In genomic region chr12:62966446-62966989, GRCh38 we compare ENCODE assay signal across 1 cellular context.
A peak's percentile ranks its signal among the peaks of the same experiment; 100 is the strongest.
TF ChIP-seq lines count a peak whose summit lies in the region.
"Not testable (repeated sequence)": the region's sequence is repeated elsewhere in the genome, so short reads cannot be mapped to it uniquely, and the experiment has no call there.

No MANE protein-coding gene starts in this region.

TF ChIP-seq in HepG2, 621 proteins besides CTCF, POLR2A, EP300 and RAD21 (continued from another document):
- TF ChIP-seq, protein P1, sequence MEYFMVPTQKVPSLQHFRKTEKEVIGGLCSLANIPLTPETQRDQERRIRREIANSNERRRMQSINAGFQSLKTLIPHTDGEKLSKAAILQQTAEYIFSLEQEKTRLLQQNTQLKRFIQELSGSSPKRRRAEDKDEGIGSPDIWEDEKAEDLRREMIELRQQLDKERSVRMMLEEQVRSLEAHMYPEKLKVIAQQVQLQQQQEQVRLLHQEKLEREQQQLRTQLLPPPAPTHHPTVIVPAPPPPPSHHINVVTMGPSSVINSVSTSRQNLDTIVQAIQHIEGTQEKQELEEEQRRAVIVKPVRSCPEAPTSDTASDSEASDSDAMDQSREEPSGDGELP (IDR thresholded peaks at IDR 0.05; ENCODE audit: borderline replicate concordance, low read depth), result peak; percentile 18; the same call in 1 of the 2 replicates
- peak; percentile 45; the same call in 1 of the 2 replicates for TF ChIP-seq DRAP1 (CRISPR knock-in tag; IDR thresholded peaks at IDR 0.05)
- TF ChIP-seq, protein P2, sequence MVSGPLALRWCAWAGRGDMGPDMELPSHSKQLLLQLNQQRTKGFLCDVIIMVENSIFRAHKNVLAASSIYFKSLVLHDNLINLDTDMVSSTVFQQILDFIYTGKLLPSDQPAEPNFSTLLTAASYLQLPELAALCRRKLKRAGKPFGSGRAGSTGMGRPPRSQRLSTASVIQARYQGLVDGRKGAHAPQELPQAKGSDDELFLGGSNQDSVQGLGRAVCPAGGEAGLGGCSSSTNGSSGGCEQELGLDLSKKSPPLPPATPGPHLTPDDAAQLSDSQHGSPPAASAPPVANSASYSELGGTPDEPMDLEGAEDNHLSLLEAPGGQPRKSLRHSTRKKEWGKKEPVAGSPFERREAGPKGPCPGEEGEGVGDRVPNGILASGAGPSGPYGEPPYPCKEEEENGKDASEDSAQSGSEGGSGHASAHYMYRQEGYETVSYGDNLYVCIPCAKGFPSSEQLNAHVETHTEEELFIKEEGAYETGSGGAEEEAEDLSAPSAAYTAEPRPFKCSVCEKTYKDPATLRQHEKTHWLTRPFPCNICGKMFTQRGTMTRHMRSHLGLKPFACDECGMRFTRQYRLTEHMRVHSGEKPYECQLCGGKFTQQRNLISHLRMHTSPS (CRISPR knock-in tag; IDR thresholded peaks at IDR 0.05; ENCODE audit: low read depth), result 0 out of 2 replicates have a peak, but pooled peaks have one; percentile 32
- peak; percentile 3; the same call in 1 of the 2 replicates for TF ChIP-seq GMEB1 (CRISPR knock-in tag; IDR thresholded peaks at IDR 0.05; ENCODE audit: borderline replicate concordance)
- peak; percentile 8; the same call in 1 of the 2 replicates for TF ChIP-seq ZFX (CRISPR knock-in tag; IDR thresholded peaks at IDR 0.05; ENCODE audit: low read depth)
- peak; percentile 68; the same call in 1 of the 2 replicates for TF ChIP-seq ZMYM4 (CRISPR knock-in tag; IDR thresholded peaks at IDR 0.05)
- peak; percentile 83 for TF ChIP-seq FOSL2 (CRISPR knock-in tag; IDR thresholded peaks at IDR 0.05)
- peak; percentile 67 for TF ChIP-seq ATF1 (CRISPR knock-in tag; IDR thresholded peaks at IDR 0.05)
- peak; percentile 77 for TF ChIP-seq NFYC (CRISPR knock-in tag; IDR thresholded peaks at IDR 0.05)
- TF ChIP-seq POGZ (CRISPR knock-in tag; IDR thresholded peaks at IDR 0.05), result peak; percentile 60
- peak; percentile 74 for TF ChIP-seq NFYB (CRISPR knock-in tag; IDR thresholded peaks at IDR 0.05)
- 0 out of 2 replicates have a peak, but pooled peaks have one; percentile 10 for TF ChIP-seq RERE (CRISPR knock-in tag; IDR thresholded peaks at IDR 0.05; ENCODE audit: low read depth)
- TF ChIP-seq SIN3A (IDR thresholded peaks at IDR 0.05; ENCODE audit: borderline replicate concordance, low read depth, low read length), result 0 out of 2 replicates have a peak, but pooled peaks have one; percentile 18
- TF ChIP-seq CREB1 (IDR thresholded peaks at IDR 0.05), result not testable (repeated sequence)
- TF ChIP-seq CREB1 (CRISPR knock-in tag; IDR thresholded peaks at IDR 0.05), result peak; percentile 69
TF ChIP-seq in HepG2: peak in this region for 20; not testable (repeated sequence) for 601.
